Comparison of ENCODE assay signal across 9 cellular contexts in genomic region chr6:87436435-87436834, GRCh38. TPM values are rescaled to one million over a fixed set of nuclear protein-coding genes. Genes with fewer than 3 reads are reported as not detected.
DNase-seq lines count a peak whose midpoint lies in the region; TF ChIP-seq lines count a peak whose summit lies in the region.
"Had no signal": no experiment of that assay in that cellular context is flagged by ENCODE, and none has a peak within 500 bp of the region (broad histone marks: within the 10 kb centered on the region; RNA-seq: fewer than 3 reads in every experiment).

No MANE protein-coding gene starts in this region.

- H3K27ac Mint-ChIP-seq in activated naive CD4-positive, alpha-beta T cell treated with anti-CD3 and anti-CD28 coated beads for 36 hours = no peak overlapping the region

- H3K4me3 Mint-ChIP-seq in activated naive CD4-positive, alpha-beta T cell treated with anti-CD3 and anti-CD28 coated beads for 36 hours = no peak overlapping the region

- intact Hi-C loops in PC-9 (cut with micrococcal nuclease; ENCODE audit: unreplicated experiment) = no loop called here
- intact Hi-C loops in activated naive CD4-positive, alpha-beta T cell treated with anti-CD3 and anti-CD28 coated beads for 36 hours (cut with micrococcal nuclease) = no loop called here

- peaks cover 7% of the 10 kb centered on the region for H3K27me3 Mint-ChIP-seq in activated naive CD4-positive, alpha-beta T cell treated with anti-CD3 and anti-CD28 coated beads for 36 hours (ENCODE audit: low read depth)

- no peaks in the 10 kb centered on the region for H3K79me2 ChIP-seq in PC-9 (ENCODE audit: low read depth)

- no peaks in the 10 kb centered on the region for H3K4me1 ChIP-seq in PC-9 (replicated peaks; ENCODE audit: insufficient read depth)

- H3K4me1 Mint-ChIP-seq in activated naive CD4-positive, alpha-beta T cell treated with anti-CD3 and anti-CD28 coated beads for 36 hours (ENCODE audit: low read depth) = no peaks in the 10 kb centered on the region

- no peaks in the 10 kb centered on the region for H3K36me3 ChIP-seq in PC-9 (ENCODE audit: low read depth)

- H3K27me3 ChIP-seq in PC-9 (ENCODE audit: insufficient read depth, low read depth) = no peaks in the 10 kb centered on the region

- H3K9me3 Mint-ChIP-seq in activated naive CD4-positive, alpha-beta T cell treated with anti-CD3 and anti-CD28 coated beads for 36 hours = no peaks in the 10 kb centered on the region

- H3K4me2 ChIP-seq in PC-9 = no peak overlapping the region

- no peak overlapping the region for H2AFZ ChIP-seq in PC-9

- H3K9me3 ChIP-seq in PC-9 (ENCODE audit: insufficient read depth, low read depth) = no peaks in the 10 kb centered on the region

- no peaks in the 10 kb centered on the region for H4K20me1 ChIP-seq in PC-9 (ENCODE audit: insufficient read depth)

- DNase-seq in DMS 273 (lab: John Stamatoyannopoulos, UW; ENCODE audit: unreplicated experiment) (peak; percentile 41), DMS 273 treated with DMSO at 0.1 percent for 48 hours (lab: John Stamatoyannopoulos, UW) (no peak), PC-9 (peak; percentile 35 to 41), iPS DF 4.7 (ENCODE audit: extremely low read depth, low spot score) (peak; percentile 74), cerebellar nuclear complex (lab: John Stamatoyannopoulos, UW) (no peak)
- DNase-seq in activated naive CD4-positive, alpha-beta T cell treated with anti-CD3 and anti-CD28 coated beads for 36 hours = peak; percentile 72
- peak; percentile 12 to 15 for DNase-seq in stimulated activated CD4-positive, alpha-beta T cell treated with anti-CD3 and anti-CD28 coated beads, Interleukin-4, amount 100 ng/mL, for 48 hours (ENCODE audit: low read depth in 2 of 2)
- DNase-seq in activated CD4-positive, CD25-positive, alpha-beta regulatory T cell (lab: John Stamatoyannopoulos, UW) = no peak

- no peaks in the 10 kb centered on the region for H3F3A ChIP-seq in PC-9 (ENCODE audit: insufficient read depth, low read depth)

- H3K4me3 ChIP-seq in PC-9 = no peak overlapping the region

- BruUV-seq in PC-9 (replicated peaks; lab: Mats Ljungman, UMichigan) = no TSS peak

- CTCF ChIA-PET in PC-9 (lab: Charles Lee) = no interaction called here
- CTCF ChIA-PET in activated naive CD4-positive, alpha-beta T cell treated with anti-CD3 and anti-CD28 coated beads for 36 hours (lab: Charles Lee) = no interaction called here

- no peaks in the 10 kb centered on the region for H3K36me3 Mint-ChIP-seq in activated naive CD4-positive, alpha-beta T cell treated with anti-CD3 and anti-CD28 coated beads for 36 hours (ENCODE audit: low read depth)

- POLR2A ChIA-PET in PC-9 (lab: Charles Lee; ENCODE audit: unreplicated experiment) = no interaction called here

- no peak for TF ChIP-seq CTCF in PC-9 (conservative IDR thresholded peaks at IDR 0.05)

- no peak overlapping the region for H3K27ac ChIP-seq in PC-9
- H3K27ac ChIP-seq: 22Rv1 had no signal

- no peaks in the 10 kb centered on the region for H3K9me2 ChIP-seq in PC-9 (ENCODE audit: insufficient read depth)

RNA-seq across cellular contexts. Expression of gene CFAP206, which starts 28.7 kb away (rescaled TPM):
- total RNA-seq in PC-9 (2021) = 2.9 and 3.2 TPM in 2 replicates
- not detected for total RNA-seq in activated naive CD4-positive, alpha-beta T cell treated with anti-CD3 and anti-CD28 coated beads for 36 hours

RNA-seq across cellular contexts. Expression of gene SLC35A1, which starts 36.3 kb away (rescaled TPM):
- 6.7 and 9.3 TPM in 2 replicates for total RNA-seq in PC-9 (2021)
- 1 to 10 TPM; 6.7 to 6.8 TPM for total RNA-seq in activated naive CD4-positive, alpha-beta T cell treated with anti-CD3 and anti-CD28 coated beads for 36 hours

Comparison
In these comparisons a context has a peak if more than half of its experiments do, and no peak if none do; other contexts are left out.
1. DNase-seq: peak in DMS 273 (single experiment), PC-9 (2 of 2), activated naive CD4-positive, alpha-beta T cell treated with anti-CD3 and anti-CD28 coated beads for 36 hours (single experiment), iPS DF 4.7 (single experiment) and stimulated activated CD4-positive, alpha-beta T cell treated with anti-CD3 and anti-CD28 coated beads, Interleukin-4, amount 100 ng/mL, for 48 hours (2 of 2); none in DMS 273 treated with DMSO at 0.1 percent for 48 hours (single experiment), cerebellar nuclear complex (0 of 2) and activated CD4-positive, CD25-positive, alpha-beta regulatory T cell (0 of 4).